Comparison of ENCODE assay signal across 21 cellular contexts in the genomic region with DNA sequence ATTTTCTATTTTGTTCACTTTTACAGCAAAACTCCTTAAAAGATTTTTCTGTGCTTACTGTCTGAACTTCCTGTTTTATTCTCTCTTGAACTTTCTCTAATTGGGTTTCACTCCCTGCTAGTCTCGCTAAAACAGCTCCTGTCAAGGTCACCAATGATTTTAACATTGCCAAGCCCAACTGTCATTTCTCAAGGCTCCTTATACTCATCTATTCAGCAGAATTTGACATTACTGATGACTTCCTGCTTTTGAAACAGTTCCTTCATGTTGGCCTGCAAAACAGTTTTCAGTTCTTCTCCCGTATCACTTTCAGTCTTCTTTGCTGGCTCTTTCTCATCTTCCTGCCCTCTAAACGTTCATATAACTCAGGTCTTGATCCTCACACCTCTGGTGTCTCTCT.
DNase-seq lines count a peak whose midpoint lies in the region; ATAC-seq and TF ChIP-seq lines count a peak whose summit lies in the region.
"Had no signal": no experiment of that assay in that cellular context is flagged by ENCODE, and none has a peak within 500 bp of the region (broad histone marks: within the 10 kb centered on the region; RNA-seq: fewer than 3 reads in every experiment).

No MANE protein-coding gene starts in this region.

- no peak overlapping the region for H3K9ac ChIP-seq in Loucy (ENCODE audit: low read depth, low read length, poor library complexity, severe bottlenecking)

- H3K4me3 Mint-ChIP-seq in T-helper 17 cell, result no peak overlapping the region
- H3K4me3 Mint-ChIP-seq: B cell; CD4-positive, alpha-beta T cell had no signal

- no peaks in the 10 kb centered on the region for H3K4me1 Mint-ChIP-seq in T-helper 17 cell
- H3K4me1 Mint-ChIP-seq: B cell had no signal

- DNase-seq in AML-193 (lab: John Stamatoyannopoulos, UW) (peak; percentile 42), NOMO-1 treated with dmso at 0.1 percent for 144 hours (lab: John Stamatoyannopoulos, UW; ENCODE audit: unreplicated experiment) (peak; percentile 43), left kidney (ENCODE audit: low read depth, low spot score) (peak; percentile 4), omental fat pad (ENCODE audit: low spot score) (no peak), T-helper 17 cell (no peak), NCI-H69 (lab: John Stamatoyannopoulos, UW) (no peak)
- no peak for DNase-seq in activated CD4-positive, CD25-positive, alpha-beta regulatory T cell treated with anti-CD3 and anti-CD28 coated beads, Interleukin-2, amount 50 U/mL, for 72 hours
- DNase-seq: CD4-positive, alpha-beta T cell; COR-L47; DMS 273 treated with DMSO at 0.1 percent for 48 hours; DMS79 treated with DMSO at 0.1 percent for 48 hours; H7; NCI-H1694; NCI-H2081; NCI-H2171; NCI-H446; NCI-H526; SHP77 had no signal

- ATAC-seq in omental fat pad (ENCODE audit: low FRiP score) (no peak), T-helper 17 cell (no peak)
- ATAC-seq: GM12878 had no signal

- H3K36me3 Mint-ChIP-seq in T-helper 17 cell (ENCODE audit: low read depth), result no peaks in the 10 kb centered on the region

- peak overlapping the region; percentile 57 for H2AFZ ChIP-seq in Loucy (ENCODE audit: low read length)

- H3K4me3 ChIP-seq in Loucy (ENCODE audit: low read length, poor library complexity, severe bottlenecking), result no peak overlapping the region
- H3K4me3 ChIP-seq: GM12878 had no signal

- H3K27ac Mint-ChIP-seq in T-helper 17 cell, result no peak overlapping the region
- H3K27ac Mint-ChIP-seq: B cell; CD4-positive, alpha-beta T cell had no signal

- peaks cover 4% of the 10 kb centered on the region for H3K4me1 ChIP-seq in Loucy (ENCODE audit: insufficient read depth, low read length, poor library complexity, severe bottlenecking)

- no peaks in the 10 kb centered on the region for H3K9me2 ChIP-seq in Loucy (replicated peaks; ENCODE audit: low read depth, low read length)

- H3K27me3 ChIP-seq in Loucy (ENCODE audit: insufficient read depth, low read length, poor library complexity, severe bottlenecking), result no peaks in the 10 kb centered on the region

- H3K36me3 ChIP-seq in Loucy (ENCODE audit: insufficient read depth, low read length), result no peaks in the 10 kb centered on the region

- TF ChIP-seq CTCF in Loucy (conservative IDR thresholded peaks at IDR 0.05; ENCODE audit: low read length) (no peak), omental fat pad (IDR thresholded peaks at IDR 0.05) (no peak)

- peak overlapping the region; percentile 10 for H3K4me2 ChIP-seq in Loucy (ENCODE audit: low read depth, low read length, poor library complexity, severe bottlenecking)

- H3K9me3 ChIP-seq in Loucy (ENCODE audit: insufficient read depth, low read depth, low read length), result no peaks in the 10 kb centered on the region
- H3K9me3 ChIP-seq in T-helper 17 cell (ENCODE audit: control insufficient read depth, low read length, poor library complexity, severe bottlenecking), result no peaks in the 10 kb centered on the region

- H3K79me2 ChIP-seq in Loucy (ENCODE audit: insufficient read depth, low read length), result no peaks in the 10 kb centered on the region

- H4K20me1 ChIP-seq in Loucy (ENCODE audit: insufficient read depth, low read length, poor library complexity, severe bottlenecking), result no peaks in the 10 kb centered on the region

- no peaks in the 10 kb centered on the region for H3F3A ChIP-seq in Loucy (ENCODE audit: low read depth)

- H3K27me3 Mint-ChIP-seq in T-helper 17 cell, result no peaks in the 10 kb centered on the region
- H3K27me3 Mint-ChIP-seq: B cell; CD4-positive, alpha-beta T cell had no signal

Comparison
In these comparisons a context has a peak if more than half of its experiments do, and no peak if none do; other contexts are left out.
1. DNase-seq: peak in AML-193 (2 of 2), NOMO-1 treated with dmso at 0.1 percent for 144 hours (single experiment) and left kidney (single experiment); none in omental fat pad (single experiment), activated CD4-positive, CD25-positive, alpha-beta regulatory T cell treated with anti-CD3 and anti-CD28 coated beads, Interleukin-2, amount 50 U/mL, for 72 hours (single experiment), T-helper 17 cell (0 of 3) and NCI-H69 (single experiment).